10 cellular contexts compared by ENCODE assay signal in the genomic region with DNA sequence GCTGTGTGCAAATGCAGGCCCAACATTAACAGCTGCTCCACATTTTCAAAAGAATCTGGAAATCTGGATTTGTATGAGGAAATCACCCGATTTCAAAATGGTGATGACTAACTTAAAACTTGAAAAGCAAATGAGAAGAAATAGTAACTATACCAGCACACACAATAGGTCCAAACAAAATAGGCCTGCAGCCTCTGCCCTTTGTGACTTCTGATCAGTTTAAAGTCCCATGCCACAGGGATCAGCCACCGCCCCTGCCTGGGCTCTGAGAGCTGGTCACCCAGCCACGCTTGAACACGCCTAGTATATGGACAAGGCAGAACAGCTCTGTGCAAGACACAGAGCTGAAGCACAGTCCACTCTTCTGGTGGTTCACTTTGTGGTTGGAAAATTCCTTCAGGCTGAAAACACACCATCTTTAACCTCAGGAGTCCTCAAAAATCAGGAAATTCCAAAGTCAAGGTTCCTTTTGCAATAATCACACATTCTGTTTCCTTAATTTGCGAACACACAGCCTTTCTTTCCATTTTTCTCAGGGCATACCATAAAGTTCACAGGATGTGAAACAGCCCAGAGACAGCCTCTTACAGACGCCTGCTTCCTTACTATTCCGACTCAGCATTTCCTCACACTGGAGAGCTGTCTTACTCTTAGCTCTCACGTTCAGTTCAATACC.
DNase-seq lines count a peak whose midpoint lies in the region; ATAC-seq, FAIRE-seq and TF ChIP-seq lines count a peak whose summit lies in the region.
"Had no signal": no experiment of that assay in that cellular context is flagged by ENCODE, and none has a peak within 500 bp of the region (broad histone marks: within the 10 kb centered on the region; RNA-seq: fewer than 3 reads in every experiment).

No MANE protein-coding gene starts in this region.

- TF ChIP-seq CTCF in ascending aorta (IDR thresholded peaks at IDR 0.05) (no peak), gastroesophageal sphincter (IDR thresholded peaks at IDR 0.05) (no peak), uterus (IDR thresholded peaks at IDR 0.05) (no peak)

- TF ChIP-seq EP300 in gastroesophageal sphincter (IDR thresholded peaks at IDR 0.05), result no peak

- TF ChIP-seq POLR2A in GM12892 (IDR thresholded peaks at IDR 0.05; ENCODE audit: low read depth, low read length), result no peak
- no peak for TF ChIP-seq POLR2A in gastroesophageal sphincter (IDR thresholded peaks at IDR 0.05)
- no peak for TF ChIP-seq POLR2A in uterus (IDR thresholded peaks at IDR 0.05)

- peaks cover 0 to 11% of the 10 kb centered on the region in 2 donors for H3K4me1 ChIP-seq in ascending aorta
- peaks cover 0 to 10% (median 0%) of the 10 kb centered on the region in 3 donors for H3K4me1 ChIP-seq in gastroesophageal sphincter
- peaks cover 35% of the 10 kb centered on the region for H3K4me1 ChIP-seq in skeletal muscle satellite cell (ENCODE audit: control insufficient read depth, insufficient read depth, low read length)
- H3K4me1 ChIP-seq in uterus, result no peaks in the 10 kb centered on the region
- H3K4me1 ChIP-seq: parathyroid adenoma had no signal

- H3K9me3 ChIP-seq in ascending aorta, result no peaks in the 10 kb centered on the region
- no peaks in the 10 kb centered on the region for H3K9me3 ChIP-seq in gastroesophageal sphincter
- no peaks in the 10 kb centered on the region for H3K9me3 ChIP-seq in skeletal muscle satellite cell (replicated peaks; ENCODE audit: low read length)
- H3K9me3 ChIP-seq in uterus, result no peaks in the 10 kb centered on the region

- H3K4me3 ChIP-seq in ascending aorta (no peak overlapping the region), gastroesophageal sphincter (no peak overlapping the region), skeletal muscle satellite cell (ENCODE audit: low read length) (no peak overlapping the region), uterus (no peak overlapping the region)

- ATAC-seq in gastroesophageal sphincter (peak; percentile 11), GM18909 (IDR thresholded peaks at IDR 0.05; ENCODE audit: poor library complexity, unreplicated experiment) (no peak), HG03095 (IDR thresholded peaks at IDR 0.05; ENCODE audit: unreplicated experiment) (no peak)

- intact Hi-C loops in ascending aorta (cut with DNase I) (no loop called here), uterus (cut with DNase I; ENCODE audit: low total_unique reads) (no loop called here)

- WGBS in gastroesophageal sphincter (ENCODE audit: low coverage in 1 of 2), 2 donors, result 81 to 93% methylated on average over 4 to 8 of the region's 8 CpGs

- H3K27me3 ChIP-seq in ascending aorta, result no peaks in the 10 kb centered on the region
- no peaks in the 10 kb centered on the region for H3K27me3 ChIP-seq in gastroesophageal sphincter
- H3K27me3 ChIP-seq in skeletal muscle satellite cell (ENCODE audit: control insufficient read depth, insufficient read depth, low read length), result no peaks in the 10 kb centered on the region
- H3K27me3 ChIP-seq in uterus, result no peaks in the 10 kb centered on the region

- peak overlapping the region; percentile 68 for H3K9ac ChIP-seq in skeletal muscle satellite cell (ENCODE audit: low read depth, low read length)
- H3K9ac ChIP-seq: parathyroid adenoma had no signal

- FAIRE-seq in GM12892 (lab: Jason Lieb, UNC) (peak; percentile 9), HTR-8/SVneo (lab: Jason Lieb, UNC) (no peak)

- no peak overlapping the region for H3K4me2 ChIP-seq in skeletal muscle satellite cell (ENCODE audit: low read length)

- no peak for DNase-seq in GM12892 (ENCODE audit: insufficient read length)
- no peak for DNase-seq in ascending aorta (ENCODE audit: low spot score in 2 of 2)
- DNase-seq in HTR-8/SVneo (ENCODE audit: insufficient read length, low spot score), result no peak
- DNase-seq in uterus, result no peak
- DNase-seq: NCI-H526 treated with DMSO at 0.1 percent for 48 hours had no signal

- H3K27ac ChIP-seq in ascending aorta (peak overlapping the region; percentile 58 to 62), gastroesophageal sphincter (no peak overlapping the region), uterus (no peak overlapping the region)
- H3K27ac ChIP-seq: parathyroid adenoma had no signal

- H3K36me3 ChIP-seq in ascending aorta (no peaks in the 10 kb centered on the region), gastroesophageal sphincter (peaks cover 0 to 1% of the 10 kb centered on the region in 2 donors), skeletal muscle satellite cell (ENCODE audit: insufficient read depth, low read length) (no peaks in the 10 kb centered on the region), uterus (no peaks in the 10 kb centered on the region)

Comparison
In these comparisons a context has a peak if more than half of its experiments do, and no peak if none do; other contexts are left out.
1. H3K27ac ChIP-seq: peak in ascending aorta (2 of 2); none in gastroesophageal sphincter (0 of 4) and uterus (0 of 2).